ENCODE assay signal across 20 cellular contexts in the genomic region with DNA sequence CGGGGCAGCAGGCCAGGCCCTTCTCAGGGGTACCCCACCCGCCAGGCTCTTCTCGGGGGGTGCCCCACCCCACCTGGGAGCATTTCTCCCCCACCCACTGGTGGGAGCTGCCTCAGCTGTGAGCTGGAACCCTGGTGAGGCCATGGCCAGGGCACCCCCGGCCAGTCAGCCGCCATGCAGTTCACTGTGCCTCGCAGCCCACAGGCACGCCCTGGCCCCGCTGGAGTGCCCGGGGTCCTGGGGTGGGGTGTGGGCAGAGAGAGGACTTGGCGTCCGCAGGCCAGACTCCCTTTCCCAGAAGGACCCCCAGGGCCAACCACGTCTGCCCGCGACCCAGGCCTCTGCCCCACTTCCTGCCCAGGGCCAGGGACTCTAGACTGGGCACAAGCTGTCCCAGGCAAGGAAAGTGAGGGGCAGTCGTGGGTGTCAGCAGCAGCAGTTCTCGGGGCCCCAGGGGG.
"Had no signal": no experiment of that assay in that cellular context is flagged by ENCODE, and none has a peak within 500 bp of the region (broad histone marks: within the 10 kb centered on the region; RNA-seq: fewer than 3 reads in every experiment).

No MANE protein-coding gene starts in this region.

- ATAC-seq: foreskin keratinocyte; naive thymus-derived CD8-positive, alpha-beta T cell; pancreas had no signal

- H3K4me1 Mint-ChIP-seq: endodermal cell; naive thymus-derived CD8-positive, alpha-beta T cell; neural crest cell had no signal

- H3K9me3 Mint-ChIP-seq: endodermal cell; naive thymus-derived CD8-positive, alpha-beta T cell; neural crest cell had no signal

- H3K27me3 ChIP-seq: foreskin keratinocyte, pancreas, sigmoid colon had no signal

- H3K9me3 ChIP-seq: pancreas, prostate gland, sigmoid colon had no signal

- H3K27ac ChIP-seq: coronary artery, foreskin keratinocyte, pancreas, prostate gland, sigmoid colon, skin epidermis had no signal

- DNase-seq: central memory CD4-positive, alpha-beta T cell; effector CD4-positive, alpha-beta T cell; endodermal cell; erythroblast; foreskin keratinocyte; head of caudate nucleus; islet precursor cell; mammary epithelial cell; nucleus accumbens; sigmoid colon; stimulated activated CD4-positive, alpha-beta T cell treated with anti-CD3 and anti-CD28 coated beads, Interleukin-12 subunit alpha, Interleukin-12 subunit beta, amount 100 ng/mL, for 4 hours; stimulated activated naive CD4-positive, alpha-beta T cell treated with Interleukin-2 at 50 U/mL for 16 hours; trophoblast cell had no signal

- H3K4me1 ChIP-seq: foreskin keratinocyte, pancreas, prostate gland, sigmoid colon had no signal

- H3K4me3 ChIP-seq: coronary artery, pancreas, prostate gland, sigmoid colon, skin epidermis had no signal

- H3K27ac Mint-ChIP-seq: endodermal cell; naive thymus-derived CD8-positive, alpha-beta T cell had no signal

- FAIRE-seq: endothelial cell of umbilical vein, pancreas had no signal

- H3K36me3 ChIP-seq: pancreas, prostate gland, sigmoid colon had no signal

- H3K4me3 Mint-ChIP-seq: endodermal cell; naive thymus-derived CD8-positive, alpha-beta T cell; neural crest cell had no signal

- H3K36me3 Mint-ChIP-seq: naive thymus-derived CD8-positive, alpha-beta T cell had no signal
